In genomic region chrX:20639115-20639514, GRCh38 we compare ENCODE assay signal across 22 cellular contexts.
"Had no signal": no experiment of that assay in that cellular context is flagged by ENCODE, and none has a peak within 500 bp of the region (broad histone marks: within the 10 kb centered on the region; RNA-seq: fewer than 3 reads in every experiment).

No MANE protein-coding gene starts in this region.

- H3K4me3 ChIP-seq: left lung, prostate gland, right atrium auricular region, smooth muscle cell, suprapubic skin, transverse colon, upper lobe of right lung, uterus had no signal

- H3K4me3 Mint-ChIP-seq: effector memory CD8-positive, alpha-beta T cell; naive thymus-derived CD8-positive, alpha-beta T cell; nephron progenitor cell; stimulated activated naive CD8-positive, alpha-beta T cell treated with anti-CD3 and anti-CD28 coated beads, Interleukin-15, amount 100 ng/mL, for 72 hours had no signal

- ATAC-seq: effector memory CD8-positive, alpha-beta T cell; left cardiac atrium; left lung; naive thymus-derived CD8-positive, alpha-beta T cell; sciatic nerve; stimulated activated naive CD8-positive, alpha-beta T cell treated with anti-CD3 and anti-CD28 coated beads, Interleukin-15, amount 100 ng/mL, for 72 hours; upper lobe of right lung had no signal

- H3K36me3 ChIP-seq: left lung, prostate gland, right atrium auricular region, suprapubic skin, transverse colon, upper lobe of right lung, uterus had no signal

- H3K4me1 ChIP-seq: left lung, prostate gland, right atrium auricular region, suprapubic skin, transverse colon, upper lobe of right lung, uterus had no signal

- H3K4me2 ChIP-seq: smooth muscle cell had no signal

- H3K27ac ChIP-seq: left lung, prostate gland, right atrium auricular region, suprapubic skin, transverse colon, upper lobe of right lung, uterus had no signal

- H3K36me3 Mint-ChIP-seq: naive thymus-derived CD8-positive, alpha-beta T cell had no signal

- H3K27me3 Mint-ChIP-seq: effector memory CD8-positive, alpha-beta T cell had no signal

- H3K27me3 ChIP-seq: left lung, right atrium auricular region, suprapubic skin, transverse colon, upper lobe of right lung, uterus had no signal

- H3K4me1 Mint-ChIP-seq: naive thymus-derived CD8-positive, alpha-beta T cell; nephron progenitor cell had no signal

- H3K9me3 Mint-ChIP-seq: effector memory CD8-positive, alpha-beta T cell; nephron progenitor cell; stimulated activated naive CD8-positive, alpha-beta T cell treated with anti-CD3 and anti-CD28 coated beads, Interleukin-15, amount 100 ng/mL, for 72 hours had no signal

- H3K27ac Mint-ChIP-seq: effector memory CD8-positive, alpha-beta T cell; naive thymus-derived CD8-positive, alpha-beta T cell; nephron progenitor cell; stimulated activated naive CD8-positive, alpha-beta T cell treated with anti-CD3 and anti-CD28 coated beads, Interleukin-15, amount 100 ng/mL, for 72 hours had no signal

- DNase-seq: cortex of kidney; effector memory CD8-positive, alpha-beta T cell; hypothalamus; left cardiac atrium; left lung; naive thymus-derived CD8-positive, alpha-beta T cell; nephron progenitor cell; nucleus accumbens; stimulated activated CD4-positive, alpha-beta T cell treated with anti-CD3 and anti-CD28 coated beads, Interleukin-12 subunit alpha, Interleukin-12 subunit beta, amount 100 ng/mL, for 4 hours; stimulated activated CD4-positive, alpha-beta T cell treated with anti-CD3 and anti-CD28 coated beads, Interleukin-1b, Interleukin-23, amount 100 ng/mL, for 48 hours; stimulated activated CD4-positive, alpha-beta T cell treated with anti-CD3 and anti-CD28 coated beads, Interleukin-4, amount 100 ng/mL, for 1 hour; stimulated activated CD8-positive, alpha-beta memory T cell treated with anti-CD3 and anti-CD28 coated beads, Interleukin-4, amount 100 ng/mL, for 48 hours; stimulated activated naive CD4-positive, alpha-beta T cell; stimulated activated naive CD8-positive, alpha-beta T cell treated with anti-CD3 and anti-CD28 coated beads, Interleukin-15, amount 100 ng/mL, for 72 hours; transverse colon; upper lobe of right lung; uterus had no signal

- H3K9me3 ChIP-seq: left lung, prostate gland, right atrium auricular region, suprapubic skin, transverse colon, upper lobe of right lung, uterus had no signal
